In genomic region chr1:163069142-163069541, GRCh38 we compare ENCODE assay signal across 8 cellular contexts. TPM values are rescaled to one million over a fixed set of nuclear protein-coding genes. Genes with fewer than 3 reads are reported as not detected.
DNase-seq lines count a peak whose midpoint lies in the region; ATAC-seq and TF ChIP-seq lines count a peak whose summit lies in the region.

RGS4 (plus strand) TSS chr1:163069361; CDS start chr1:163069485, 124 bp downstream.

- H3K27me3 Mint-ChIP-seq in type B pancreatic cell = peaks cover 27% of the 10 kb centered on the region

- H3K4me3 ChIP-seq in duodenal mucosa (ENCODE audit: low read depth in 1 of 2, low read length in 2 of 2) (peak within 1 kb of the TSS; percentile 12 to 32), liver (ENCODE audit: low read depth in 1 of 3, low read length in 3 of 3) (peak within 1 kb of the TSS in 1 of 3 donors; percentile 17)

- TF ChIP-seq CTCF in liver (IDR thresholded peaks at IDR 0.05; ENCODE audit: low read depth, low read length, missing input control) (peak; percentile 17), type B pancreatic cell (conservative IDR thresholded peaks at IDR 0.05) (peak; percentile 69)

- WGBS in liver = 4% methylated on average over 13 of the region's 13 CpGs

- H3K9me3 Mint-ChIP-seq in type B pancreatic cell = no peaks in the 10 kb centered on the region

- peak within 1 kb of the TSS; percentile 84 for H3K4me3 Mint-ChIP-seq in type B pancreatic cell

- no peak within 1 kb of the TSS for H3K27ac ChIP-seq in duodenal mucosa (ENCODE audit: low read depth, low read length)
- peak within 1 kb of the TSS in 1 of 2 donors; percentile 21 for H3K27ac ChIP-seq in liver (ENCODE audit: low read depth in 1 of 2, low read length in 2 of 2)

- no peak for ATAC-seq in GM19351 (IDR thresholded peaks at IDR 0.05; ENCODE audit: unreplicated experiment)

- peaks cover 5% of the 10 kb centered on the region for H3K36me3 Mint-ChIP-seq in type B pancreatic cell

- H3K9me3 ChIP-seq in duodenal mucosa (ENCODE audit: control insufficient read depth in 1 of 2, low read length in 2 of 2) = no peaks in the 10 kb centered on the region
- no peaks in the 10 kb centered on the region for H3K9me3 ChIP-seq in liver (ENCODE audit: control insufficient read depth in 4 of 4, low read length in 3 of 4)

- DNase-seq in D341Med (ENCODE audit: low spot score) = peak; percentile 64
- peak; percentile 79 to 94 for DNase-seq in NCI-H524 (lab: John Stamatoyannopoulos, UW)
- peak; percentile 73 for DNase-seq in type B pancreatic cell (ENCODE audit: extremely low spot score, unreplicated experiment)
- no peak for DNase-seq in activated T-cell treated with anti-CD3 and anti-CD28 coated beads for 4 hours
- no peak for DNase-seq in stimulated activated CD8-positive, alpha-beta memory T cell treated with anti-CD3 and anti-CD28 coated beads, Interleukin-4, amount 100 ng/mL, for 48 hours

- no peaks in the 10 kb centered on the region for H3K36me3 ChIP-seq in duodenal mucosa (ENCODE audit: control insufficient read depth in 1 of 2, insufficient read depth in 2 of 2, low read length in 2 of 2)
- no peaks in the 10 kb centered on the region for H3K36me3 ChIP-seq in liver (ENCODE audit: control insufficient read depth in 4 of 4, insufficient read depth in 3 of 4, low read depth in 1 of 4, low read length in 3 of 4)

- H3K4me1 ChIP-seq in duodenal mucosa (ENCODE audit: control insufficient read depth in 1 of 2, insufficient read depth in 2 of 2, low read length in 2 of 2) (no peaks in the 10 kb centered on the region), liver (ENCODE audit: control insufficient read depth in 4 of 4, insufficient read depth in 4 of 4, low read length in 3 of 4) (peaks cover 0 to 2% (median 0%) of the 10 kb centered on the region in 4 donors)

- H3K27me3 ChIP-seq in duodenal mucosa (ENCODE audit: control insufficient read depth in 1 of 2, insufficient read depth in 2 of 2, low read length in 2 of 2) (peaks cover 11 to 18% of the 10 kb centered on the region in 2 donors), liver (ENCODE audit: control insufficient read depth in 4 of 4, insufficient read depth in 4 of 4, low read length in 3 of 4) (peaks cover 0 to 16% (median 3%) of the 10 kb centered on the region in 4 donors)

- peaks cover 17% of the 10 kb centered on the region for H3K4me1 Mint-ChIP-seq in type B pancreatic cell (ENCODE audit: unreplicated experiment)

- H3K9ac ChIP-seq in duodenal mucosa (ENCODE audit: low read depth in 1 of 2, low read length in 2 of 2) (no peak within 1 kb of the TSS), liver (ENCODE audit: low read depth in 1 of 2, low read length in 2 of 2) (peak within 1 kb of the TSS in 1 of 2 donors; percentile 13)

- H3K27ac Mint-ChIP-seq in type B pancreatic cell = peak within 1 kb of the TSS; percentile 59

- TF ChIP-seq RAD21 in liver (IDR thresholded peaks at IDR 0.05) = peak; percentile 55 to 57

TF ChIP-seq in liver, 16 proteins besides CTCF, POLR2A, EP300 and RAD21:
- TF ChIP-seq TAF1 (conservative IDR thresholded peaks at IDR 0.05) (peak; percentile 5), EGR1 (IDR thresholded peaks at IDR 0.05; ENCODE audit: low read depth in 2 of 2) (no peak), HNF4G (IDR thresholded peaks at IDR 0.05) (no peak)

RNA-seq across cellular contexts. Expression of gene RGS4, which starts in this region (rescaled TPM):
- total RNA-seq in liver = under 1 TPM; 0.37 to 0.84 TPM
- polyA plus RNA-seq in liver = 1 to 10 TPM in 1 of 2 donors, under 1 TPM in 1; 0.67 to 1.4 TPM
- total RNA-seq in type B pancreatic cell (ENCODE audit: low replicate concordance) = 27.5 and 38.1 TPM in 2 replicates

Comparison
In these comparisons a context has a peak if more than half of its experiments do, and no peak if none do; other contexts are left out.
1. RNA of gene RGS4 (total RNA-seq): 27.5 to 38.1 TPM in type B pancreatic cell; 0.37 to 0.84 TPM in liver; every median in the first group is over 10 times any median in the second.
2. DNase-seq: peak in D341Med (single experiment), NCI-H524 (2 of 2) and type B pancreatic cell (single experiment); none in activated T-cell treated with anti-CD3 and anti-CD28 coated beads for 4 hours (single experiment) and stimulated activated CD8-positive, alpha-beta memory T cell treated with anti-CD3 and anti-CD28 coated beads, Interleukin-4, amount 100 ng/mL, for 48 hours (single experiment).